In genomic region chrX:132489256-132490085, GRCh38 we compare ENCODE assay signal across 8 cellular contexts. TPM values are rescaled to one million over a fixed set of nuclear protein-coding genes. Genes with fewer than 3 reads are reported as not detected.
A peak's percentile ranks its signal among the peaks of the same experiment; 100 is the strongest.
DNase-seq lines count a peak whose midpoint lies in the region; ATAC-seq and TF ChIP-seq lines count a peak whose summit lies in the region.

No MANE protein-coding gene starts in this region.

- peak overlapping the region; percentile 96 for H3K27ac Mint-ChIP-seq in activated CD8-positive, alpha-beta memory T cell treated with anti-CD3 and anti-CD28 coated beads, Interleukin-2, amount 10 ng/mL, durations not matched to agents 7 days and 5 days

- no peaks in the 10 kb centered on the region for H3K27me3 Mint-ChIP-seq in activated CD8-positive, alpha-beta memory T cell treated with anti-CD3 and anti-CD28 coated beads, Interleukin-2, amount 10 ng/mL, durations not matched to agents 7 days and 5 days

- no peaks in the 10 kb centered on the region for H3K9me3 Mint-ChIP-seq in activated CD8-positive, alpha-beta memory T cell treated with anti-CD3 and anti-CD28 coated beads, Interleukin-2, amount 10 ng/mL, durations not matched to agents 7 days and 5 days (ENCODE audit: low read depth)

- H3K4me3 ChIP-seq in AG09309 (ENCODE audit: control insufficient read depth, low read depth, low read length) (peak overlapping the region; percentile 51), epithelial cell of proximal tubule (ENCODE audit: low read depth, low read length) (peak overlapping the region; percentile 69), mononuclear cell (ENCODE audit: low read length) (peak overlapping the region; percentile 56)

- ATAC-seq in GM18907 (IDR thresholded peaks at IDR 0.05; ENCODE audit: unreplicated experiment), result peak; percentile 59
- ATAC-seq in HG03095 (IDR thresholded peaks at IDR 0.05; ENCODE audit: unreplicated experiment), result peak; percentile 51
- peak; percentile 71 for ATAC-seq in activated CD8-positive, alpha-beta memory T cell treated with anti-CD3 and anti-CD28 coated beads, Interleukin-2, amount 10 ng/mL, durations not matched to agents 7 days and 5 days
- ATAC-seq in stimulated activated naive CD8-positive, alpha-beta T cell treated with anti-CD3 and anti-CD28 coated beads, Interleukin-15, Interleukin-2, amounts not matched to agents 100 U/mL and 50 U/mL, for 24 hours, result peak; percentile 62

- no peaks in the 10 kb centered on the region for H3K27me3 ChIP-seq in mononuclear cell (ENCODE audit: insufficient read depth, low read length)

- DNase-seq in AG09309 (ENCODE audit: low read depth) (no peak), NCI-H510A (lab: John Stamatoyannopoulos, UW) (peak; percentile 50), epithelial cell of proximal tubule (ENCODE audit: low read depth) (no peak)
- peak; percentile 63 for DNase-seq in activated CD8-positive, alpha-beta memory T cell treated with anti-CD3 and anti-CD28 coated beads, Interleukin-2, amount 10 ng/mL, durations not matched to agents 7 days and 5 days
- DNase-seq in stimulated activated naive CD8-positive, alpha-beta T cell treated with anti-CD3 and anti-CD28 coated beads, Interleukin-15, Interleukin-2, amounts not matched to agents 100 U/mL and 50 U/mL, for 24 hours, result peak; percentile 50

- H3K4me1 ChIP-seq in mononuclear cell (ENCODE audit: insufficient read depth, low read length), result peaks cover 41% of the 10 kb centered on the region

- peak overlapping the region; percentile 96 for H3K4me3 Mint-ChIP-seq in activated CD8-positive, alpha-beta memory T cell treated with anti-CD3 and anti-CD28 coated beads, Interleukin-2, amount 10 ng/mL, durations not matched to agents 7 days and 5 days

- TF ChIP-seq CTCF in AG09309 (IDR thresholded peaks at IDR 0.05; ENCODE audit: control insufficient read depth, insufficient read depth, low read depth, low read length, missing control alignments), result no peak
- no peak for TF ChIP-seq CTCF in epithelial cell of proximal tubule (conservative IDR thresholded peaks at IDR 0.05; ENCODE audit: low read depth, low read length)

- H3K4me1 Mint-ChIP-seq in activated CD8-positive, alpha-beta memory T cell treated with anti-CD3 and anti-CD28 coated beads, Interleukin-2, amount 10 ng/mL, durations not matched to agents 7 days and 5 days, result peaks cover 39% of the 10 kb centered on the region

- CTCF ChIA-PET in activated CD8-positive, alpha-beta memory T cell treated with anti-CD3 and anti-CD28 coated beads, Interleukin-2, amount 10 ng/mL, durations not matched to agents 7 days and 5 days (lab: Charles Lee), result no interaction called here

- H3K36me3 Mint-ChIP-seq in activated CD8-positive, alpha-beta memory T cell treated with anti-CD3 and anti-CD28 coated beads, Interleukin-2, amount 10 ng/mL, durations not matched to agents 7 days and 5 days, result peaks cover 3% of the 10 kb centered on the region

- no peaks in the 10 kb centered on the region for H3K9me3 ChIP-seq in mononuclear cell (ENCODE audit: low read depth, low read length)

RNA-seq across cellular contexts. Expression of gene MBNL3, which starts 0.6 kb away (rescaled TPM):
- total RNA-seq in activated CD8-positive, alpha-beta memory T cell treated with anti-CD3 and anti-CD28 coated beads, Interleukin-2, amount 10 ng/mL, durations not matched to agents 7 days and 5 days, result 10 to 100 TPM; 23.2 to 25.1 TPM
- total RNA-seq in epithelial cell of proximal tubule (6.3 and 8.4 TPM in 2 replicates), mononuclear cell (27.4 TPM)

Comparison
In these comparisons a context has a peak if more than half of its experiments do, and no peak if none do; other contexts are left out.
1. DNase-seq: peak in NCI-H510A (single experiment), activated CD8-positive, alpha-beta memory T cell treated with anti-CD3 and anti-CD28 coated beads, Interleukin-2, amount 10 ng/mL, durations not matched to agents 7 days and 5 days (single experiment) and stimulated activated naive CD8-positive, alpha-beta T cell treated with anti-CD3 and anti-CD28 coated beads, Interleukin-15, Interleukin-2, amounts not matched to agents 100 U/mL and 50 U/mL, for 24 hours (single experiment); none in AG09309 (single experiment) and epithelial cell of proximal tubule (single experiment).
2. Peak in every context shown above with its lines, with median percentiles within 50 percentile points of each other: H3K4me3 ChIP-seq and ATAC-seq.